1 cellular context compared by ENCODE assay signal in the genomic region with DNA sequence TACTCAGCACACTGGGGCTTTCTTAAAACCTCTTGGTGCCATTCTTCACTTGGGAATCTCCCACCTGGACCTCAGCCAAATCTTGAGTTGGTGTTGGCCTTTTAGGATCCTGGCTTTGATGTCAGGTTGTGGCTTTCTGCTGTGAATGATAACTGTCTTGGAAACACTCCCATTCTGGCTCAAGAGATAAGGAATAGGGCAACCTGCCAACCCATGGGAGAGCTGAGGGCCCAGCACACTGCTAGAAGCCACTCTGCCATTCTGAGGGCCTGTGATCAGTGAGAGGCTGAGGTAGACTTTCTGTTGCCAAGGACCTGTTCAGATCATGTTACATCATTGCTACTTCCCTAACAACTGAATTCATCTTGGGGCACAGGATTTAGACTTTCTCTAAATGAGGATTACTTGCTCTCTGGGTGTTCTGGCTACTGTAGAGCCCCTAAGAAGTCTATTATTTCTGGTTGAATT.
TF ChIP-seq lines count a peak whose summit lies in the region.

No MANE protein-coding gene starts in this region.

TF ChIP-seq in GM23338, 12 proteins besides CTCF, POLR2A, EP300 and RAD21:
- TF ChIP-seq, protein P1, sequence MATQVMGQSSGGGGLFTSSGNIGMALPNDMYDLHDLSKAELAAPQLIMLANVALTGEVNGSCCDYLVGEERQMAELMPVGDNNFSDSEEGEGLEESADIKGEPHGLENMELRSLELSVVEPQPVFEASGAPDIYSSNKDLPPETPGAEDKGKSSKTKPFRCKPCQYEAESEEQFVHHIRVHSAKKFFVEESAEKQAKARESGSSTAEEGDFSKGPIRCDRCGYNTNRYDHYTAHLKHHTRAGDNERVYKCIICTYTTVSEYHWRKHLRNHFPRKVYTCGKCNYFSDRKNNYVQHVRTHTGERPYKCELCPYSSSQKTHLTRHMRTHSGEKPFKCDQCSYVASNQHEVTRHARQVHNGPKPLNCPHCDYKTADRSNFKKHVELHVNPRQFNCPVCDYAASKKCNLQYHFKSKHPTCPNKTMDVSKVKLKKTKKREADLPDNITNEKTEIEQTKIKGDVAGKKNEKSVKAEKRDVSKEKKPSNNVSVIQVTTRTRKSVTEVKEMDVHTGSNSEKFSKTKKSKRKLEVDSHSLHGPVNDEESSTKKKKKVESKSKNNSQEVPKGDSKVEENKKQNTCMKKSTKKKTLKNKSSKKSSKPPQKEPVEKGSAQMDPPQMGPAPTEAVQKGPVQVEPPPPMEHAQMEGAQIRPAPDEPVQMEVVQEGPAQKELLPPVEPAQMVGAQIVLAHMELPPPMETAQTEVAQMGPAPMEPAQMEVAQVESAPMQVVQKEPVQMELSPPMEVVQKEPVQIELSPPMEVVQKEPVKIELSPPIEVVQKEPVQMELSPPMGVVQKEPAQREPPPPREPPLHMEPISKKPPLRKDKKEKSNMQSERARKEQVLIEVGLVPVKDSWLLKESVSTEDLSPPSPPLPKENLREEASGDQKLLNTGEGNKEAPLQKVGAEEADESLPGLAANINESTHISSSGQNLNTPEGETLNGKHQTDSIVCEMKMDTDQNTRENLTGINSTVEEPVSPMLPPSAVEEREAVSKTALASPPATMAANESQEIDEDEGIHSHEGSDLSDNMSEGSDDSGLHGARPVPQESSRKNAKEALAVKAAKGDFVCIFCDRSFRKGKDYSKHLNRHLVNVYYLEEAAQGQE (IDR thresholded peaks at IDR 0.05; ENCODE audit: unreplicated experiment), result no peak
- TF ChIP-seq POLR2AphosphoS5 (IDR thresholded peaks at IDR 0.05; ENCODE audit: low read depth) (no peak), CREB1 (CRISPR knock-in tag; IDR thresholded peaks at IDR 0.05; ENCODE audit: low read depth) (no peak), JUNB (IDR thresholded peaks at IDR 0.05; ENCODE audit: unreplicated experiment) (no peak), STAT1 (IDR thresholded peaks at IDR 0.05; ENCODE audit: unreplicated experiment) (no peak), NANOG (IDR thresholded peaks at IDR 0.05; ENCODE audit: borderline replicate concordance) (no peak), EZH2 (IDR thresholded peaks at IDR 0.05; ENCODE audit: low read depth, unreplicated experiment) (no peak), EZH2phosphoT487 (IDR thresholded peaks at IDR 0.05; ENCODE audit: unreplicated experiment) (no peak), ZNF114 (CRISPR knock-in tag; IDR thresholded peaks at IDR 0.05) (no peak), ZNF331 (CRISPR knock-in tag; IDR thresholded peaks at IDR 0.05; ENCODE audit: low read depth) (no peak)
- TF ChIP-seq, protein P2, sequence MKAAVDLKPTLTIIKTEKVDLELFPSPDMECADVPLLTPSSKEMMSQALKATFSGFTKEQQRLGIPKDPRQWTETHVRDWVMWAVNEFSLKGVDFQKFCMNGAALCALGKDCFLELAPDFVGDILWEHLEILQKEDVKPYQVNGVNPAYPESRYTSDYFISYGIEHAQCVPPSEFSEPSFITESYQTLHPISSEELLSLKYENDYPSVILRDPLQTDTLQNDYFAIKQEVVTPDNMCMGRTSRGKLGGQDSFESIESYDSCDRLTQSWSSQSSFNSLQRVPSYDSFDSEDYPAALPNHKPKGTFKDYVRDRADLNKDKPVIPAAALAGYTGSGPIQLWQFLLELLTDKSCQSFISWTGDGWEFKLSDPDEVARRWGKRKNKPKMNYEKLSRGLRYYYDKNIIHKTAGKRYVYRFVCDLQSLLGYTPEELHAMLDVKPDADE (IDR thresholded peaks at IDR 0.05), result no peak
- TF ChIP-seq, protein P3, sequence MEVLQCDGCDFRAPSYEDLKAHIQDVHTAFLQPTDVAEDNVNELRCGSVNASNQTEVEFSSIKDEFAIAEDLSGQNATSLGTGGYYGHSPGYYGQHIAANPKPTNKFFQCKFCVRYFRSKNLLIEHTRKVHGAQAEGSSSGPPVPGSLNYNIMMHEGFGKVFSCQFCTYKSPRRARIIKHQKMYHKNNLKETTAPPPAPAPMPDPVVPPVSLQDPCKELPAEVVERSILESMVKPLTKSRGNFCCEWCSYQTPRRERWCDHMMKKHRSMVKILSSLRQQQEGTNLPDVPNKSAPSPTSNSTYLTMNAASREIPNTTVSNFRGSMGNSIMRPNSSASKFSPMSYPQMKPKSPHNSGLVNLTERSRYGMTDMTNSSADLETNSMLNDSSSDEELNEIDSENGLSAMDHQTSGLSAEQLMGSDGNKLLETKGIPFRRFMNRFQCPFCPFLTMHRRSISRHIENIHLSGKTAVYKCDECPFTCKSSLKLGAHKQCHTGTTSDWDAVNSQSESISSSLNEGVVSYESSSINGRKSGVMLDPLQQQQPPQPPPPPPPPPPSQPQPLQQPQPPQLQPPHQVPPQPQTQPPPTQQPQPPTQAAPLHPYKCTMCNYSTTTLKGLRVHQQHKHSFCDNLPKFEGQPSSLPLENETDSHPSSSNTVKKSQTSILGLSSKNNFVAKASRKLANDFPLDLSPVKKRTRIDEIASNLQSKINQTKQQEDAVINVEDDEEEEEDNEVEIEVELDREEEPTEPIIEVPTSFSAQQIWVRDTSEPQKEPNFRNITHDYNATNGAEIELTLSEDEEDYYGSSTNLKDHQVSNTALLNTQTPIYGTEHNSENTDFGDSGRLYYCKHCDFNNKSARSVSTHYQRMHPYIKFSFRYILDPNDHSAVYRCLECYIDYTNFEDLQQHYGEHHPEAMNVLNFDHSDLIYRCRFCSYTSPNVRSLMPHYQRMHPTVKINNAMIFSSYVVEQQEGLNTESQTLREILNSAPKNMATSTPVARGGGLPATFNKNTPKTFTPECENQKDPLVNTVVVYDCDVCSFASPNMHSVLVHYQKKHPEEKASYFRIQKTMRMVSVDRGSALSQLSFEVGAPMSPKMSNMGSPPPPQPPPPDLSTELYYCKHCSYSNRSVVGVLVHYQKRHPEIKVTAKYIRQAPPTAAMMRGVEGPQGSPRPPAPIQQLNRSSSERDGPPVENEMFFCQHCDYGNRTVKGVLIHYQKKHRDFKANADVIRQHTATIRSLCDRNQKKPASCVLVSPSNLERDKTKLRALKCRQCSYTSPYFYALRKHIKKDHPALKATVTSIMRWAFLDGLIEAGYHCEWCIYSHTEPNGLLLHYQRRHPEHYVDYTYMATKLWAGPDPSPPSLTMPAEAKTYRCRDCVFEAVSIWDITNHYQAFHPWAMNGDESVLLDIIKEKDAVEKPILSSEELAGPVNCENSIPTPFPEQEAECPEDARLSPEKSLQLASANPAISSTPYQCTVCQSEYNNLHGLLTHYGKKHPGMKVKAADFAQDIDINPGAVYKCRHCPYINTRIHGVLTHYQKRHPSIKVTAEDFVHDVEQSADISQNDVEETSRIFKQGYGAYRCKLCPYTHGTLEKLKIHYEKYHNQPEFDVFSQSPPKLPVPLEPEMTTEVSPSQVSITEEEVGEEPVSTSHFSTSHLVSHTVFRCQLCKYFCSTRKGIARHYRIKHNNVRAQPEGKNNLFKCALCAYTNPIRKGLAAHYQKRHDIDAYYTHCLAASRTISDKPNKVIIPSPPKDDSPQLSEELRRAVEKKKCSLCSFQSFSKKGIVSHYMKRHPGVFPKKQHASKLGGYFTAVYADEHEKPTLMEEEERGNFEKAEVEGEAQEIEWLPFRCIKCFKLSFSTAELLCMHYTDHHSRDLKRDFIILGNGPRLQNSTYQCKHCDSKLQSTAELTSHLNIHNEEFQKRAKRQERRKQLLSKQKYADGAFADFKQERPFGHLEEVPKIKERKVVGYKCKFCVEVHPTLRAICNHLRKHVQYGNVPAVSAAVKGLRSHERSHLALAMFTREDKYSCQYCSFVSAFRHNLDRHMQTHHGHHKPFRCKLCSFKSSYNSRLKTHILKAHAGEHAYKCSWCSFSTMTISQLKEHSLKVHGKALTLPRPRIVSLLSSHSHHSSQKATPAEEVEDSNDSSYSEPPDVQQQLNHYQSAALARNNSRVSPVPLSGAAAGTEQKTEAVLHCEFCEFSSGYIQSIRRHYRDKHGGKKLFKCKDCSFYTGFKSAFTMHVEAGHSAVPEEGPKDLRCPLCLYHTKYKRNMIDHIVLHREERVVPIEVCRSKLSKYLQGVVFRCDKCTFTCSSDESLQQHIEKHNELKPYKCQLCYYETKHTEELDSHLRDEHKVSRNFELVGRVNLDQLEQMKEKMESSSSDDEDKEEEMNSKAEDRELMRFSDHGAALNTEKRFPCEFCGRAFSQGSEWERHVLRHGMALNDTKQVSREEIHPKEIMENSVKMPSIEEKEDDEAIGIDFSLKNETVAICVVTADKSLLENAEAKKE (CRISPR knock-in tag; IDR thresholded peaks at IDR 0.05), result no peak
